Comparison of ENCODE assay signal across 8 cellular contexts in the genomic region with DNA sequence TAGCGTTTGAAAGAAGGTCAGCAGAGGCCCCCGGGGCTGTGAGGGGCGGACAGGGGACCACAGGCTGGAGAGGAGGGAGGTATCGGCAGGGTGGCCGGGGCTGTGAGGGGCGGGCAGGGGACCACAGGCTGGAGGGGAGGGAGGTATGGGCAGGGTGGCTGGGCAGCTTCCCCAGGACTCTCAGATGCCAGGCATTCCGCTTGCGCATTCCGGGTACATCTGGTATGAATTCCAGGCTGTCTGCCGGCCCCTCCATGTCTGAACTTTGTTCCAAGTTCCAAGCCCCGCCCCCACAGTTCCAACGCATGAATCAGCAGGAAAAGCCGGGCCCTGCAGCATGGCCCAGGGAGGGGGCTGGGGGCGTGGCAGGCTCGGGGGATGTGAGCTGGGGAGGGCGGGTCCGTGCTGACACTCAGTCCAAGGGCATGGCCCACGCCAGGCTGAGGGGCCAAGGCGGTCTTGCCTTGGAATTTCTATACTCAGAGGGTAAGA. TPM values are rescaled to one million over a fixed set of nuclear protein-coding genes. Genes with fewer than 3 reads are reported as not detected.
DNase-seq lines count a peak whose midpoint lies in the region; ATAC-seq and TF ChIP-seq lines count a peak whose summit lies in the region.

No MANE protein-coding gene starts in this region.

- peak overlapping the region; percentile 70 for H3K9ac ChIP-seq in HUES64 (ENCODE audit: low read depth, low read length)

- H3K4me1 ChIP-seq in HUES64 (ENCODE audit: insufficient read depth, low read length): peaks cover 27% of the 10 kb centered on the region; the same call in 1 of the 2 replicates
- peaks cover 32 to 71% (median 44%) of the 10 kb centered on the region in 3 donors for H3K4me1 ChIP-seq in esophagus squamous epithelium
- peaks cover 49% of the 10 kb centered on the region for H3K4me1 ChIP-seq in mononuclear cell (ENCODE audit: insufficient read depth, low read length)
- peaks cover 24 to 44% of the 10 kb centered on the region in 2 donors for H3K4me1 ChIP-seq in thyroid gland

- TF ChIP-seq CTCF in CD4-positive, alpha-beta T cell (IDR thresholded peaks at IDR 0.05): no peak
- TF ChIP-seq CTCF in VCaP (conservative IDR thresholded peaks at IDR 0.05) (no peak), esophagus squamous epithelium (IDR thresholded peaks at IDR 0.05) (no peak), thyroid gland (IDR thresholded peaks at IDR 0.05) (no peak)

- POLR2A ChIA-PET in CD4-positive, alpha-beta T cell (lab: Charles Lee): no interaction called here

- peaks cover 21% of the 10 kb centered on the region; the same call in 1 of the 2 replicates for H3K36me3 ChIP-seq in HUES64 (ENCODE audit: insufficient read depth, low read length)
- H3K36me3 ChIP-seq in esophagus squamous epithelium: peaks cover 8 to 27% (median 14%) of the 10 kb centered on the region in 3 donors
- peaks cover 19 to 24% of the 10 kb centered on the region in 2 donors for H3K36me3 ChIP-seq in thyroid gland

- intact Hi-C loops in CD4-positive, alpha-beta T cell (cut with DNase I, micrococcal nuclease): no loop called here
- intact Hi-C loops in esophagus squamous epithelium (cut with DNase I) (no loop called here), thyroid gland (cut with DNase I) (loop anchor here (5.0 to 10.0 kb wide), 2 partner anchors 42 to 140 kb away; no protein-coding TSS in a partner anchor)

- peak overlapping the region; percentile 75 for H3K4me3 ChIP-seq in HUES64 (ENCODE audit: low read length)
- H3K4me3 ChIP-seq in esophagus squamous epithelium: peak overlapping the region; percentile 86 to 100 (median 91)
- peak overlapping the region; percentile 57 for H3K4me3 ChIP-seq in mononuclear cell (ENCODE audit: low read length)
- peak overlapping the region; percentile 82 to 99 (median 94) for H3K4me3 ChIP-seq in thyroid gland (replicated peaks in 1 of 3)

- H3K4me3 Mint-ChIP-seq in CD4-positive, alpha-beta T cell: peak overlapping the region; percentile 83

- no peak for DNase-seq in CD4-positive, alpha-beta T cell
- DNase-seq in esophagus squamous epithelium (lab: John Stamatoyannopoulos, UW) (peak; percentile 58), thyroid gland (peak; percentile 100), germinal center (ENCODE audit: low spot score) (no peak)

- H3K9me3 Mint-ChIP-seq in CD4-positive, alpha-beta T cell: no peaks in the 10 kb centered on the region

- peak overlapping the region; percentile 39 for H3K27ac Mint-ChIP-seq in CD4-positive, alpha-beta T cell

- no peak for ATAC-seq in CD4-positive, alpha-beta T cell (ENCODE audit: poor library complexity)
- ATAC-seq in GM21576 (IDR thresholded peaks at IDR 0.05; ENCODE audit: unreplicated experiment): no peak

- H3K27me3 Mint-ChIP-seq in CD4-positive, alpha-beta T cell: peaks cover 9% of the 10 kb centered on the region

- H3K9me3 ChIP-seq in CD4-positive, alpha-beta T cell (ENCODE audit: control insufficient read depth, low read length): no peaks in the 10 kb centered on the region
- H3K9me3 ChIP-seq in HUES64 (ENCODE audit: insufficient read depth, low read depth, low read length): no peaks in the 10 kb centered on the region
- H3K9me3 ChIP-seq in esophagus squamous epithelium: no peaks in the 10 kb centered on the region
- H3K9me3 ChIP-seq in mononuclear cell (ENCODE audit: low read depth, low read length): no peaks in the 10 kb centered on the region
- H3K9me3 ChIP-seq in thyroid gland: no peaks in the 10 kb centered on the region

- CTCF ChIA-PET in CD4-positive, alpha-beta T cell (lab: Charles Lee): interaction anchor here (1.1 kb wide), 1 partner anchor 10 kb away, joined by 3 read pairs; no protein-coding TSS in a partner anchor

- H3K27ac ChIP-seq in CD4-positive, alpha-beta T cell (ENCODE audit: low read depth, low read length): no peak overlapping the region
- H3K27ac ChIP-seq in HUES64 (ENCODE audit: low read depth, low read length) (peak overlapping the region; percentile 84), VCaP (peak overlapping the region; percentile 99), esophagus squamous epithelium (peak overlapping the region; percentile 97 to 100 (median 100)), thyroid gland (peak overlapping the region; percentile 98 to 100 (median 98))

- H3K4me1 Mint-ChIP-seq in CD4-positive, alpha-beta T cell (ENCODE audit: low read depth): peaks cover 39% of the 10 kb centered on the region

- no peak for TF ChIP-seq POLR2A in esophagus squamous epithelium (IDR thresholded peaks at IDR 0.05)
- peak in 1 of 2 donors; percentile 81 for TF ChIP-seq POLR2A in thyroid gland (IDR thresholded peaks at IDR 0.05)

- peaks cover 8% of the 10 kb centered on the region for H3K36me3 Mint-ChIP-seq in CD4-positive, alpha-beta T cell (ENCODE audit: low read depth)

- H3K27me3 ChIP-seq in CD4-positive, alpha-beta T cell (ENCODE audit: control insufficient read depth, insufficient read depth, low read length): peaks cover 17% of the 10 kb centered on the region
- H3K27me3 ChIP-seq in HUES64 (ENCODE audit: insufficient read depth, low read length): peaks cover 13% of the 10 kb centered on the region
- no peaks in the 10 kb centered on the region for H3K27me3 ChIP-seq in esophagus squamous epithelium
- no peaks in the 10 kb centered on the region for H3K27me3 ChIP-seq in mononuclear cell (ENCODE audit: insufficient read depth, low read length)
- H3K27me3 ChIP-seq in thyroid gland: no peaks in the 10 kb centered on the region

- 3% methylated on average over 19 of the region's 19 CpGs for WGBS in HUES64
- WGBS in esophagus squamous epithelium, 2 donors: 4 to 7% methylated on average over 3 to 11 of the region's 19 CpGs
- 0 to 2% methylated on average over 13 to 14 of the region's 19 CpGs for WGBS in thyroid gland, 2 donors

RNA-seq across cellular contexts. Expression of a gene that starts 4.4 kb away (rescaled TPM):
- total RNA-seq in CD4-positive, alpha-beta T cell: under 1 TPM; 0.19 to 0.34 TPM
- polyA plus RNA-seq in HUES64 (2013, experiment 1 of 2): 0.15 TPM
- polyA plus RNA-seq in HUES64 (2013, experiment 2 of 2): 0.32 TPM
- total RNA-seq in esophagus squamous epithelium (1 to 10 TPM; 4.2 to 6.0 (median 5.6) TPM), mononuclear cell (under 0.01 TPM), thyroid gland (1 to 10 TPM; 1.7 to 5.6 (median 3.7) TPM)

RNA-seq across cellular contexts. Expression of a gene that starts 10.0 kb away (rescaled TPM):
- 10 to 100 TPM; 24.8 to 25.0 TPM for total RNA-seq in CD4-positive, alpha-beta T cell
- 8.6 TPM for polyA plus RNA-seq in HUES64 (2013, experiment 1 of 2)
- 5.3 TPM for polyA plus RNA-seq in HUES64 (2013, experiment 2 of 2)
- total RNA-seq in esophagus squamous epithelium: 10 to 100 TPM; 12.5 to 33.8 (median 21.1) TPM
- total RNA-seq in mononuclear cell: 19.9 TPM
- total RNA-seq in thyroid gland: 10 to 100 TPM; 25.6 to 31.0 (median 30.3) TPM

RNA-seq across cellular contexts. Expression of a gene that starts 28.1 kb away (rescaled TPM):
- total RNA-seq in CD4-positive, alpha-beta T cell: under 1 TPM; 0.49 to 0.59 TPM
- polyA plus RNA-seq in HUES64 (2013, experiment 1 of 2): 1.0 TPM
- polyA plus RNA-seq in HUES64 (2013, experiment 2 of 2): 1.1 TPM
- total RNA-seq in esophagus squamous epithelium (1 to 10 TPM in 2 of 4 donors, under 1 TPM in 2; 0.22 to 7.1 (median 1.6) TPM), mononuclear cell (0.52 TPM), thyroid gland (1 to 10 TPM; 4.3 to 9.7 (median 7.1) TPM)

RNA-seq across cellular contexts. Expression of a gene that starts 29.9 kb away (rescaled TPM):
- 100 to 1,000 TPM; 550 to 572 TPM for total RNA-seq in CD4-positive, alpha-beta T cell
- 180 TPM for polyA plus RNA-seq in HUES64 (2013, experiment 1 of 2)
- 184 TPM for polyA plus RNA-seq in HUES64 (2013, experiment 2 of 2)
- 100 to 1,000 TPM; 112 to 157 (median 145) TPM for total RNA-seq in esophagus squamous epithelium
- total RNA-seq in mononuclear cell: 186 TPM
- total RNA-seq in thyroid gland: 100 to 1,000 TPM; 181 to 256 (median 242) TPM

RNA-seq across cellular contexts. Expression of a gene that starts 47.3 kb away (rescaled TPM):
- total RNA-seq in CD4-positive, alpha-beta T cell: 1 to 10 TPM; 3.0 to 4.8 TPM
- 22.2 TPM for polyA plus RNA-seq in HUES64 (2013, experiment 1 of 2)
- polyA plus RNA-seq in HUES64 (2013, experiment 2 of 2): 24.5 TPM
- 100 to 1,000 TPM in 2 of 4 donors, 10 to 100 TPM in 2; 26.6 to 351 (median 80.6) TPM for total RNA-seq in esophagus squamous epithelium
- 15.1 TPM for total RNA-seq in mononuclear cell
- total RNA-seq in thyroid gland: 1,000 to 10,000 TPM in 1 of 4 donors, 100 to 1,000 TPM in 3; 289 to 1,632 (median 420) TPM

Comparison
In these comparisons a context has a peak if more than half of its experiments do, and no peak if none do; other contexts are left out.
1. DNase-seq: peak in esophagus squamous epithelium (single experiment) and thyroid gland (2 of 2); none in CD4-positive, alpha-beta T cell (0 of 10) and germinal center (single experiment).
2. Peak in every context shown above with its lines, with median percentiles within 50 percentile points of each other: H3K4me3 ChIP-seq.